ENCODE assay signal across 8 cellular contexts in the genomic region with DNA sequence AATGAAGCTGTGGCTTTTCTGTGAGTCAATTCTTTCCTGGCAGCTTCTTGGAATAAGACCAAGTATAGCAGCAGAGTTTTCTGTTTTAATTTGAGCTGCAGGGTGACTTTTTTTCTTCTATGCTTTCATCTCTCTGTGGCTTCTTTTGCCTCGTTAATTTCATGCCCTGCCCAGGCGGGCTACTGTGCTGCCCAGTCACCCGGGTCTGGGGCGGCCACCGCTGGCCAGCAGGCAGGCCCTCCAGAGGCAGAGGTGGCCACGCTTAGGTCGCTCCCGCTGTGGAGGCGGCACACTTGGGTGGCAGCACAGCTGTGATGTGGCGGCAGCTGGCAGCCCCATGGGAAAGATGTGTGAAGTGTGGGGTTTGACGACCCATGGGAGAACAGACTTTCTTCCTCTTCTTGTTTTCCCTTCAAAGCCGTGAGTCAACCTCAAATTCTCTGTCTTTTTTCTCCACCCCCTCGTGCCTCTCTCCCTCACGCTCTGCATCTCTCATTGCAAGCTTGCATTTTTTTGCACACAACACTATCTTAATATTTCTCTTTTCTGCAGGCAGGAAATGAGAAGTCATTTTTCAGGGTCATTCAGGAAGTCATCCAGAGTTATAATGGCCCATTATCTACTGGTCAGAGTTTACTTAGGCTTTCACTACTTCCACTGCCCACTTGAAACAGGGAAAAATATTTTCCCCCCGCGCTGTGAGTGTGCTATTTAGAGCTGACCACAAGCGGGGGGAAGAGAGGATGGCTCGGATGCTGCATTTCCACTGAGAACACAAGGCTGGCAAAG.
DNase-seq lines count a peak whose midpoint lies in the region; ATAC-seq and TF ChIP-seq lines count a peak whose summit lies in the region.

No MANE protein-coding gene starts in this region.

- no peak overlapping the region for H2AFZ ChIP-seq in HCT116 (ENCODE audit: low read depth, low read length, poor library complexity, severe bottlenecking)

- ATAC-seq in HCT116, result peak; percentile 88

- H3K4me3 ChIP-seq in HCT116 (replicated peaks in 1 of 2; ENCODE audit: low read depth in 1 of 2, low read length in 2 of 2) (peak overlapping the region in 1 of 2 experiments; percentile 44; a peak in 2 of 4 replicates), colonic mucosa (no peak overlapping the region)

- H4K20me1 ChIP-seq in HCT116 (ENCODE audit: insufficient read depth), result no peaks in the 10 kb centered on the region

- H3K4me1 ChIP-seq in HCT116 (ENCODE audit: control insufficient read depth in 1 of 2, insufficient read depth in 2 of 2, low read length in 2 of 2) (peaks cover 49 to 84% of the 10 kb centered on the region in 2 experiments), colonic mucosa (no peaks in the 10 kb centered on the region)

- H3K27ac ChIP-seq in HCT116 (ENCODE audit: low read depth, low read length) (peak overlapping the region; percentile 87), colonic mucosa (peak overlapping the region; percentile 25)

- H3K27me3 ChIP-seq in HCT116 (ENCODE audit: insufficient read depth, low read length) (no peaks in the 10 kb centered on the region), colonic mucosa (no peaks in the 10 kb centered on the region)

- peak overlapping the region; percentile 63 for H3K4me2 ChIP-seq in HCT116 (ENCODE audit: low read length)

- peak overlapping the region; percentile 54 for H3K9ac ChIP-seq in HCT116 (ENCODE audit: low read length)
- no peak overlapping the region for H3K9ac ChIP-seq in colonic mucosa (ENCODE audit: low read depth in 2 of 2, low read length in 2 of 2)

- H3K9me3 ChIP-seq in HCT116 (ENCODE audit: control insufficient read depth in 1 of 2, insufficient read depth in 1 of 2, low read depth in 1 of 2, low read length in 2 of 2), result no peaks in the 10 kb centered on the region
- no peaks in the 10 kb centered on the region for H3K9me3 ChIP-seq in colonic mucosa

- intact Hi-C loops in HCT116 (cut with micrococcal nuclease), result loop anchor here (1.0 kb wide), 1 partner anchor 10 kb away; no protein-coding TSS in a partner anchor
- intact Hi-C loops in colonic mucosa (cut with DNase I), result loop anchor here (5.0 kb wide), 1 partner anchor 36 kb away; no protein-coding TSS in a partner anchor

- no peak for TF ChIP-seq POLR2A in HCT116 (IDR thresholded peaks at IDR 0.05; ENCODE audit: borderline replicate concordance, extremely low read depth, insufficient read depth, insufficient read length)

- no peak for TF ChIP-seq CTCF in HCT116 (IDR thresholded peaks at IDR 0.05 in 2 of 3, conservative IDR thresholded peaks at IDR 0.05 in 1 of 3; ENCODE audit: borderline replicate concordance in 1 of 3, insufficient read depth in 1 of 3, low read depth in 2 of 3, low read length in 2 of 3)
- TF ChIP-seq CTCF in colonic mucosa (IDR thresholded peaks at IDR 0.05), result no peak

- DNase-seq in activated CD4-positive, alpha-beta T cell treated with anti-CD3 and anti-CD28 coated beads, Interleukin-2, amount 50 U/mL, for 48 hours, result peak; percentile 8 to 12
- DNase-seq in activated CD4-positive, alpha-beta T cell treated with anti-CD3 and anti-CD28 coated beads, Interleukin-2, amount 50 U/mL, for 1 hour, result no peak
- DNase-seq in HCT116 (ENCODE audit: low read depth, low spot score) (peak; percentile 64), NCI-H2171 treated with DMSO at 0.1 percent for 48 hours (lab: John Stamatoyannopoulos, UW) (peak; percentile 51), colonic mucosa (no peak), myocyte (ENCODE audit: low read depth) (peak; percentile 91), SK-N-DZ (ENCODE audit: low spot score) (no peak), inferior parietal cortex (ENCODE audit: extremely low spot score) (no peak)

- CTCF ChIA-PET in HCT116 (lab: Charles Lee), result interaction anchor here (0.6 to 1.9 kb wide), 4 partner anchors 57 to 298 kb away, joined by 3 to 7 read pairs (median 5); no protein-coding TSS in a partner anchor

- RAD21 ChIA-PET in HCT116 (lab: Charles Lee; ENCODE audit: low non-redundant PET in 1 of 2, low total read pairs in 2 of 2, uncharacterized antibody in 2 of 2, unreplicated experiment in 2 of 2), result interaction anchor here (0.5 to 1.6 kb wide), 5 partner anchors 12 to 298 kb away, joined by 3 to 5 read pairs (median 3); no protein-coding TSS in a partner anchor

- no TSS peak for BruUV-seq in HCT116 (replicated peaks; lab: Mats Ljungman, UMichigan)

- POLR2A ChIA-PET in HCT116 (lab: Charles Lee), result interaction anchor here (0.7 to 1.6 kb wide), 4 partner anchors 11 to 46 kb away, joined by 3 to 8 read pairs (median 4); no protein-coding TSS in a partner anchor

- H3K9me2 ChIP-seq in HCT116 (ENCODE audit: insufficient read depth), result no peaks in the 10 kb centered on the region

- peaks cover 77% of the 10 kb centered on the region for H3K79me2 ChIP-seq in HCT116 (ENCODE audit: insufficient read depth, low read length)

- TF ChIP-seq RAD21 in HCT116 (IDR thresholded peaks at IDR 0.05; ENCODE audit: low read depth), result peak; percentile 32

- no peaks in the 10 kb centered on the region for H3K36me3 ChIP-seq in HCT116 (ENCODE audit: control insufficient read depth in 1 of 2, insufficient read depth in 2 of 2, low read length in 2 of 2)
- H3K36me3 ChIP-seq in colonic mucosa, result no peaks in the 10 kb centered on the region

TF ChIP-seq in HCT116, 20 proteins besides CTCF, POLR2A, EP300 and RAD21 (continues in another document):
- TF ChIP-seq SIN3A (IDR thresholded peaks at IDR 0.05; ENCODE audit: low read depth), result peak; percentile 66; the same call in 1 of the 2 replicates
- peak; percentile 73 for TF ChIP-seq FOSL1 (IDR thresholded peaks at IDR 0.05; ENCODE audit: low read depth)
- TF ChIP-seq CEBPB (IDR thresholded peaks at IDR 0.05; ENCODE audit: low read depth), result 0 out of 2 replicates have a peak, but pooled peaks have one; percentile 48
- peak; percentile 65 for TF ChIP-seq SP1 (IDR thresholded peaks at IDR 0.05; ENCODE audit: low read depth)
- TF ChIP-seq, protein P1, sequence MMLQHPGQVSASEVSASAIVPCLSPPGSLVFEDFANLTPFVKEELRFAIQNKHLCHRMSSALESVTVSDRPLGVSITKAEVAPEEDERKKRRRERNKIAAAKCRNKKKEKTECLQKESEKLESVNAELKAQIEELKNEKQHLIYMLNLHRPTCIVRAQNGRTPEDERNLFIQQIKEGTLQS (IDR thresholded peaks at IDR 0.05), result no peak
- TF ChIP-seq, protein P2, sequence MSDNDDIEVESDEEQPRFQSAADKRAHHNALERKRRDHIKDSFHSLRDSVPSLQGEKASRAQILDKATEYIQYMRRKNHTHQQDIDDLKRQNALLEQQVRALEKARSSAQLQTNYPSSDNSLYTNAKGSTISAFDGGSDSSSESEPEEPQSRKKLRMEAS (IDR thresholded peaks at IDR 0.05), result peak; percentile 55
- TF ChIP-seq, protein P3, sequence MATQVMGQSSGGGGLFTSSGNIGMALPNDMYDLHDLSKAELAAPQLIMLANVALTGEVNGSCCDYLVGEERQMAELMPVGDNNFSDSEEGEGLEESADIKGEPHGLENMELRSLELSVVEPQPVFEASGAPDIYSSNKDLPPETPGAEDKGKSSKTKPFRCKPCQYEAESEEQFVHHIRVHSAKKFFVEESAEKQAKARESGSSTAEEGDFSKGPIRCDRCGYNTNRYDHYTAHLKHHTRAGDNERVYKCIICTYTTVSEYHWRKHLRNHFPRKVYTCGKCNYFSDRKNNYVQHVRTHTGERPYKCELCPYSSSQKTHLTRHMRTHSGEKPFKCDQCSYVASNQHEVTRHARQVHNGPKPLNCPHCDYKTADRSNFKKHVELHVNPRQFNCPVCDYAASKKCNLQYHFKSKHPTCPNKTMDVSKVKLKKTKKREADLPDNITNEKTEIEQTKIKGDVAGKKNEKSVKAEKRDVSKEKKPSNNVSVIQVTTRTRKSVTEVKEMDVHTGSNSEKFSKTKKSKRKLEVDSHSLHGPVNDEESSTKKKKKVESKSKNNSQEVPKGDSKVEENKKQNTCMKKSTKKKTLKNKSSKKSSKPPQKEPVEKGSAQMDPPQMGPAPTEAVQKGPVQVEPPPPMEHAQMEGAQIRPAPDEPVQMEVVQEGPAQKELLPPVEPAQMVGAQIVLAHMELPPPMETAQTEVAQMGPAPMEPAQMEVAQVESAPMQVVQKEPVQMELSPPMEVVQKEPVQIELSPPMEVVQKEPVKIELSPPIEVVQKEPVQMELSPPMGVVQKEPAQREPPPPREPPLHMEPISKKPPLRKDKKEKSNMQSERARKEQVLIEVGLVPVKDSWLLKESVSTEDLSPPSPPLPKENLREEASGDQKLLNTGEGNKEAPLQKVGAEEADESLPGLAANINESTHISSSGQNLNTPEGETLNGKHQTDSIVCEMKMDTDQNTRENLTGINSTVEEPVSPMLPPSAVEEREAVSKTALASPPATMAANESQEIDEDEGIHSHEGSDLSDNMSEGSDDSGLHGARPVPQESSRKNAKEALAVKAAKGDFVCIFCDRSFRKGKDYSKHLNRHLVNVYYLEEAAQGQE (IDR thresholded peaks at IDR 0.05; ENCODE audit: low read depth), result no peak
- no peak for TF ChIP-seq ELF1 (IDR thresholded peaks at IDR 0.05; ENCODE audit: borderline replicate concordance, low read depth)
- TF ChIP-seq POLR2AphosphoS5 (IDR thresholded peaks at IDR 0.05; ENCODE audit: low read depth, low read length), result peak; percentile 42
- TF ChIP-seq YY1 (IDR thresholded peaks at IDR 0.05; ENCODE audit: extremely low read depth, insufficient replicate concordance, low read depth, low read length), result peak; percentile 3
- TF ChIP-seq EGR1 (IDR thresholded peaks at IDR 0.05; ENCODE audit: low read depth), result peak; percentile 38; the same call in 1 of the 2 replicates
- TF ChIP-seq EZH2phosphoT487 (IDR thresholded peaks at IDR 0.05; ENCODE audit: borderline replicate concordance), result no peak
- TF ChIP-seq CBX3 (IDR thresholded peaks at IDR 0.05; ENCODE audit: low read depth), result peak; percentile 54; the same call in 1 of the 2 replicates
- no peak for TF ChIP-seq EZH2 (IDR thresholded peaks at IDR 0.05)
- TF ChIP-seq SRF (IDR thresholded peaks at IDR 0.05; ENCODE audit: low read depth), result 0 out of 2 replicates have a peak, but pooled peaks have one; percentile 69
- TF ChIP-seq TCF7L2 (IDR thresholded peaks at IDR 0.05; ENCODE audit: borderline replicate concordance, extremely low read depth, insufficient read depth, insufficient read length), result peak; percentile 56
- TF ChIP-seq ZNF274 (IDR thresholded peaks at IDR 0.05; ENCODE audit: low read depth, low read length), result no peak

Comparison
In these comparisons a context has a peak if more than half of its experiments do, and no peak if none do; other contexts are left out.
1. DNase-seq: peak in activated CD4-positive, alpha-beta T cell treated with anti-CD3 and anti-CD28 coated beads, Interleukin-2, amount 50 U/mL, for 48 hours (2 of 2), HCT116 (single experiment), NCI-H2171 treated with DMSO at 0.1 percent for 48 hours (single experiment) and myocyte (single experiment); none in activated CD4-positive, alpha-beta T cell treated with anti-CD3 and anti-CD28 coated beads, Interleukin-2, amount 50 U/mL, for 1 hour (single experiment), colonic mucosa (single experiment), SK-N-DZ (single experiment) and inferior parietal cortex (single experiment).